30 cellular contexts compared by ENCODE assay signal in genomic region chr3:102037209-102037608, GRCh38.
DNase-seq lines count a peak whose midpoint lies in the region; ATAC-seq, FAIRE-seq and TF ChIP-seq lines count a peak whose summit lies in the region.
"Had no signal": no experiment of that assay in that cellular context is flagged by ENCODE, and none has a peak within 500 bp of the region (broad histone marks: within the 10 kb centered on the region; RNA-seq: fewer than 3 reads in every experiment).

No MANE protein-coding gene starts in this region.

- ATAC-seq in GM23338 = no peak
- ATAC-seq in stimulated activated naive B cell treated with anti-CD40 and anti-IgM and Interleukin-4, amounts not matched to agents 10 μg/mL and 1 μg/mL and 100 μg/mL, for 72 hours (replicated peaks) = no peak
- ATAC-seq in HG03565 (IDR thresholded peaks at IDR 0.05; ENCODE audit: unreplicated experiment) = no peak
- ATAC-seq: K562; naive thymus-derived CD4-positive, alpha-beta T cell had no signal

- no peaks in the 10 kb centered on the region for H3F3A ChIP-seq in GM23338 (replicated peaks; ENCODE audit: low read depth)

- no peak overlapping the region for H3K9ac ChIP-seq in astrocyte (ENCODE audit: low read length)

- no peaks in the 10 kb centered on the region; the same call in 1 of the 2 replicates for H3K4me1 ChIP-seq in GM23338 (ENCODE audit: insufficient read depth)
- H3K4me1 ChIP-seq in astrocyte (ENCODE audit: insufficient read depth, low read length) = no peaks in the 10 kb centered on the region
- H3K4me1 ChIP-seq: breast epithelium, colonic mucosa, transverse colon had no signal

- H3K79me2 ChIP-seq in GM23338 (replicated peaks; ENCODE audit: insufficient read depth) (no peaks in the 10 kb centered on the region), astrocyte (ENCODE audit: insufficient read depth, low read length) (no peaks in the 10 kb centered on the region)

- peaks cover 18% of the 10 kb centered on the region; the same call in 2 of the 3 replicates for H3K36me3 Mint-ChIP-seq in GM23338 (ENCODE audit: low read depth)
- no peaks in the 10 kb centered on the region for H3K36me3 Mint-ChIP-seq in astrocyte (ENCODE audit: low read depth, unreplicated experiment)
- peaks cover 12 to 22% of the 10 kb centered on the region in 2 donors for H3K36me3 Mint-ChIP-seq in stimulated activated naive B cell treated with anti-CD40 and anti-IgM and Interleukin-4, amounts not matched to agents 10 μg/mL and 1 μg/mL and 100 μg/mL, for 72 hours

- FAIRE-seq in astrocyte (lab: Jason Lieb, UNC) = no peak
- FAIRE-seq: G401.6, HTR-8/SVneo, K562, keratinocyte, TTC549 had no signal

- peaks cover 10% of the 10 kb centered on the region; the same call in 1 of the 2 replicates for H3K9me2 ChIP-seq in GM23338 (ENCODE audit: insufficient read depth)

- H3K36me3 ChIP-seq in GM23338 (ENCODE audit: insufficient read depth) (no peaks in the 10 kb centered on the region), astrocyte (ENCODE audit: insufficient read depth, low read length) (no peaks in the 10 kb centered on the region), brain microvascular endothelial cell (replicated peaks) (no peaks in the 10 kb centered on the region)
- H3K36me3 ChIP-seq: breast epithelium, colonic mucosa, neutrophil, sigmoid colon, transverse colon had no signal

- H3K27ac Mint-ChIP-seq in GM23338 (no peak overlapping the region), astrocyte (ENCODE audit: unreplicated experiment) (no peak overlapping the region)
- H3K27ac Mint-ChIP-seq in stimulated activated naive B cell treated with anti-CD40 and anti-IgM and Interleukin-4, amounts not matched to agents 10 μg/mL and 1 μg/mL and 100 μg/mL, for 72 hours = peak overlapping the region; percentile 98
- H3K27ac Mint-ChIP-seq: naive thymus-derived CD4-positive, alpha-beta T cell; progenitor cell of endocrine pancreas; T-helper 1 cell treated with Interleukin-12 subunit alpha and Interleukin-12 subunit beta and Interleukin-4 antibody, amounts not matched to agents 30 μg/mL and 1 μg/mL, for 36 hours had no signal

- H3K4me3 Mint-ChIP-seq in GM23338 (no peak overlapping the region), astrocyte (ENCODE audit: unreplicated experiment) (no peak overlapping the region)
- H3K4me3 Mint-ChIP-seq in stimulated activated naive B cell treated with anti-CD40 and anti-IgM and Interleukin-4, amounts not matched to agents 10 μg/mL and 1 μg/mL and 100 μg/mL, for 72 hours = no peak overlapping the region
- H3K4me3 Mint-ChIP-seq: naive thymus-derived CD4-positive, alpha-beta T cell; T-helper 1 cell treated with Interleukin-12 subunit alpha and Interleukin-12 subunit beta and Interleukin-4 antibody, amounts not matched to agents 30 μg/mL and 1 μg/mL, for 36 hours had no signal

- no peaks in the 10 kb centered on the region for H3K9me3 ChIP-seq in astrocyte (ENCODE audit: insufficient read depth, low read depth, low read length)
- H3K9me3 ChIP-seq: colonic mucosa, neutrophil had no signal

- no peak overlapping the region for H2AFZ ChIP-seq in GM23338
- H2AFZ ChIP-seq in astrocyte (ENCODE audit: low read depth, low read length) = no peak overlapping the region

- H3K4me2 ChIP-seq in GM23338 = no peak overlapping the region
- H3K4me2 ChIP-seq in astrocyte (ENCODE audit: low read length) = no peak overlapping the region

- H3K27ac ChIP-seq in GM23338 (ENCODE audit: low read depth) = no peak overlapping the region
- H3K27ac ChIP-seq in astrocyte (ENCODE audit: low read depth, low read length) = no peak overlapping the region
- no peak overlapping the region for H3K27ac ChIP-seq in brain microvascular endothelial cell
- H3K27ac ChIP-seq: breast epithelium, colonic mucosa, neutrophil, RWPE1, transverse colon had no signal

- H3K4me1 Mint-ChIP-seq in GM23338 (no peaks in the 10 kb centered on the region), astrocyte (ENCODE audit: low read depth, unreplicated experiment) (no peaks in the 10 kb centered on the region)
- H3K4me1 Mint-ChIP-seq in stimulated activated naive B cell treated with anti-CD40 and anti-IgM and Interleukin-4, amounts not matched to agents 10 μg/mL and 1 μg/mL and 100 μg/mL, for 72 hours = peaks cover 20 to 49% of the 10 kb centered on the region in 2 donors

- in situ Hi-C loops in brain microvascular endothelial cell (cut with HindIII; ENCODE audit: low pct_ligation_motif_present, low sequenced_read_pairs) = no loop called here

- H3K27me3 Mint-ChIP-seq in GM23338 (ENCODE audit: insufficient read depth, low read depth, poor library complexity) (no peaks in the 10 kb centered on the region), astrocyte (ENCODE audit: low read depth, unreplicated experiment) (no peaks in the 10 kb centered on the region)
- H3K27me3 Mint-ChIP-seq in stimulated activated naive B cell treated with anti-CD40 and anti-IgM and Interleukin-4, amounts not matched to agents 10 μg/mL and 1 μg/mL and 100 μg/mL, for 72 hours = no peaks in the 10 kb centered on the region
- H3K27me3 Mint-ChIP-seq: progenitor cell of endocrine pancreas had no signal

- TF ChIP-seq CTCF in GM23338 (conservative IDR thresholded peaks at IDR 0.05; ENCODE audit: low read depth in 2 of 2) (no peak), astrocyte (IDR thresholded peaks at IDR 0.05; ENCODE audit: insufficient read depth, low read depth, low read length) (no peak), fibroblast of villous mesenchyme (IDR thresholded peaks at IDR 0.05; ENCODE audit: insufficient read depth, low read depth, low read length) (no peak), brain microvascular endothelial cell (IDR thresholded peaks at IDR 0.05; ENCODE audit: low read depth, low read length, missing control alignments) (no peak)

- H4K20me1 ChIP-seq in GM23338 (replicated peaks; ENCODE audit: insufficient read depth) (no peaks in the 10 kb centered on the region), astrocyte (ENCODE audit: insufficient read depth, low read length) (no peaks in the 10 kb centered on the region)

- no peak overlapping the region for H3K4me3 ChIP-seq in GM23338
- H3K4me3 ChIP-seq in astrocyte (ENCODE audit: insufficient read depth, low read depth, low read length) = no peak overlapping the region
- H3K4me3 ChIP-seq in fibroblast of villous mesenchyme (ENCODE audit: low read depth, low read length) = no peak overlapping the region
- H3K4me3 ChIP-seq in brain microvascular endothelial cell (ENCODE audit: low read depth, low read length) = no peak overlapping the region
- H3K4me3 ChIP-seq: breast epithelium, colonic mucosa, K562, sigmoid colon, transverse colon had no signal

- H3K27me3 ChIP-seq in GM23338 (ENCODE audit: insufficient read depth) (no peaks in the 10 kb centered on the region), astrocyte (ENCODE audit: insufficient read depth, low read length) (no peaks in the 10 kb centered on the region), brain microvascular endothelial cell (replicated peaks) (no peaks in the 10 kb centered on the region)
- H3K27me3 ChIP-seq: breast epithelium, colonic mucosa, neutrophil, sigmoid colon, transverse colon had no signal

- H3K9me3 Mint-ChIP-seq in GM23338 = peaks cover 34% of the 10 kb centered on the region
- H3K9me3 Mint-ChIP-seq in astrocyte (ENCODE audit: unreplicated experiment) = peaks cover 14% of the 10 kb centered on the region
- H3K9me3 Mint-ChIP-seq in stimulated activated naive B cell treated with anti-CD40 and anti-IgM and Interleukin-4, amounts not matched to agents 10 μg/mL and 1 μg/mL and 100 μg/mL, for 72 hours = peaks cover 8 to 9% of the 10 kb centered on the region in 2 donors

- DNase-seq in GM23338 (ENCODE audit: low spot score) = peak; percentile 4
- peak; percentile 39 for DNase-seq in astrocyte (ENCODE audit: low read depth)
- DNase-seq in fibroblast of villous mesenchyme (ENCODE audit: low read depth) = peak; percentile 39
- DNase-seq in stimulated activated naive B cell treated with anti-CD40 and anti-IgM and Interleukin-4, amounts not matched to agents 10 μg/mL and 1 μg/mL and 100 μg/mL, for 72 hours = no peak
- DNase-seq in D341Med (ENCODE audit: low spot score) = no peak
- no peak for DNase-seq in brain microvascular endothelial cell
- DNase-seq: activated naive CD4-positive, alpha-beta T cell; C1 segment of cervical spinal cord; colonic mucosa; effector CD8-positive, alpha-beta T cell; glutamatergic neuron; midbrain; naive thymus-derived CD4-positive, alpha-beta T cell; NCI-H1092 treated with DMSO at 0.1 percent for 48 hours; NCI-H187; NCI-H510A; sigmoid colon; stimulated activated CD4-positive, alpha-beta T cell treated with anti-CD3 and anti-CD28 coated beads, Interleukin-4, amount 100 ng/mL, for 24 hours; transverse colon had no signal

TF ChIP-seq in GM23338, 12 proteins besides CTCF, POLR2A, EP300 and RAD21:
- TF ChIP-seq CREB1 (CRISPR knock-in tag; IDR thresholded peaks at IDR 0.05; ENCODE audit: low read depth) (no peak), NANOG (IDR thresholded peaks at IDR 0.05; ENCODE audit: borderline replicate concordance) (no peak), ETS1 (IDR thresholded peaks at IDR 0.05) (no peak), JUNB (IDR thresholded peaks at IDR 0.05; ENCODE audit: unreplicated experiment) (no peak), STAT1 (IDR thresholded peaks at IDR 0.05; ENCODE audit: unreplicated experiment) (no peak), ZNF114 (CRISPR knock-in tag; IDR thresholded peaks at IDR 0.05) (no peak), EZH2phosphoT487 (IDR thresholded peaks at IDR 0.05; ENCODE audit: unreplicated experiment) (no peak), EZH2 (IDR thresholded peaks at IDR 0.05; ENCODE audit: low read depth, unreplicated experiment) (no peak)

Comparison
In these comparisons a context has a peak if more than half of its experiments do, and no peak if none do; other contexts are left out.
1. DNase-seq: peak in GM23338 (single experiment), astrocyte (single experiment) and fibroblast of villous mesenchyme (single experiment); none in stimulated activated naive B cell treated with anti-CD40 and anti-IgM and Interleukin-4, amounts not matched to agents 10 μg/mL and 1 μg/mL and 100 μg/mL, for 72 hours (single experiment), D341Med (single experiment) and brain microvascular endothelial cell (single experiment).